In genomic region chr12:131513606-131514005, GRCh38 we compare ENCODE assay signal across 27 cellular contexts.
"Had no signal": no experiment of that assay in that cellular context is flagged by ENCODE, and none has a peak within 500 bp of the region (broad histone marks: within the 10 kb centered on the region; RNA-seq: fewer than 3 reads in every experiment).

No MANE protein-coding gene starts in this region.

- H3K27me3 Mint-ChIP-seq: stimulated activated naive CD8-positive, alpha-beta T cell treated with anti-CD3 and anti-CD28 coated beads, Interleukin-15, amount 100 ng/mL, for 72 hours; T-helper 17 cell had no signal

- H3K36me3 Mint-ChIP-seq: activated naive CD8-positive, alpha-beta T cell treated with anti-CD3 and anti-CD28 coated beads, Interleukin-2, amount 10 ng/mL, durations not matched to agents 7 days and 5 days; brain; WTC11 had no signal

- DNase-seq: activated CD4-positive, alpha-beta T cell treated with anti-CD3 and anti-CD28 coated beads for 1 hour; activated CD4-positive, alpha-beta T cell treated with anti-CD3 and anti-CD28 coated beads, Interleukin-2, amount 50 U/mL, for 48 hours; activated effector memory CD4-positive, alpha-beta T cell treated with Interleukin-2 at 50 U/mL for 16 hours; activated naive CD4-positive, alpha-beta T cell treated with Interleukin-2 at 50 U/mL for 16 hours; activated naive CD8-positive, alpha-beta T cell treated with anti-CD3 and anti-CD28 coated beads, Interleukin-2, amount 10 ng/mL, durations not matched to agents 7 days and 5 days; cerebellar nuclear complex; colonic mucosa; effector CD8-positive, alpha-beta T cell; gastrocnemius medialis; hippocampal formation; left cardiac atrium; left ventricle myocardium superior; nephron progenitor cell; ovary; retina; sigmoid colon; small intestine; stimulated activated CD4-positive, alpha-beta T cell treated with anti-CD3 and anti-CD28 coated beads, Interleukin-4, amount 100 ng/mL, for 24 hours; stimulated activated naive CD8-positive, alpha-beta T cell treated with anti-CD3 and anti-CD28 coated beads, Interleukin-15, amount 100 ng/mL, for 72 hours; substantia nigra; SW 1271; T-helper 17 cell; T1000; upper lobe of left lung had no signal

- H3K27ac Mint-ChIP-seq: activated naive CD8-positive, alpha-beta T cell treated with anti-CD3 and anti-CD28 coated beads, Interleukin-2, amount 10 ng/mL, durations not matched to agents 7 days and 5 days; brain; nephron progenitor cell; stimulated activated memory B cell treated with anti-CD40 and anti-IgM and Interleukin-4, amounts not matched to agents 10 μg/mL and 1 μg/mL and 100 μg/mL, for 72 hours; stimulated activated naive CD8-positive, alpha-beta T cell treated with anti-CD3 and anti-CD28 coated beads, Interleukin-15, amount 100 ng/mL, for 72 hours; T-helper 17 cell; WTC11 had no signal

- ATAC-seq: gastrocnemius medialis; left cardiac atrium; left ventricle myocardium superior; stimulated activated memory B cell treated with anti-CD40 and anti-IgM and Interleukin-4, amounts not matched to agents 10 μg/mL and 1 μg/mL and 100 μg/mL, for 72 hours; stimulated activated naive CD8-positive, alpha-beta T cell treated with anti-CD3 and anti-CD28 coated beads, Interleukin-15, amount 100 ng/mL, for 72 hours; T-helper 17 cell; WTC11 had no signal

- H3K4me3 Mint-ChIP-seq: activated naive CD8-positive, alpha-beta T cell treated with anti-CD3 and anti-CD28 coated beads, Interleukin-2, amount 10 ng/mL, durations not matched to agents 7 days and 5 days; brain; nephron progenitor cell; stimulated activated memory B cell treated with anti-CD40 and anti-IgM and Interleukin-4, amounts not matched to agents 10 μg/mL and 1 μg/mL and 100 μg/mL, for 72 hours; stimulated activated naive CD8-positive, alpha-beta T cell treated with anti-CD3 and anti-CD28 coated beads, Interleukin-15, amount 100 ng/mL, for 72 hours; T-helper 17 cell; WTC11 had no signal
